21 cellular contexts compared by ENCODE assay signal in the genomic region with DNA sequence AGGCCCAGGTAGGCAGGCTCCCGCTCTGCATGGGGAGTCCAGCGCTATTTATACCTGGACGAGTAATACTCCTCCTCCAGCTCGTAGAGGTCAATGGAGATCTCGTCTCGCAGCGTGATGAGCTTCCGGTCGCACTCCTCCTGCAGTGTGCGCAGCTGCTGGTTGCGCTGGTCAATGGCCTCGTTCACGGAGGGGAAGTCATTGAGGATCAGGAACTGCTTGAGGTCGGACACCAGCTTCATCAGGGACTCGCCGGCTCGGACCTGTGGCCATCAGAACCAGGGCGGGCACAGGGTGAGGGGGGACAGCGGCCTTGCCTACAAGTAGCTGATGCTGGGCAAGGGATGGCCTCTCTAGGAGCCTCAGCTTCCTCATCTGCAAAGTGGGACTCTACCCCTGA.
"Had no signal": no experiment of that assay in that cellular context is flagged by ENCODE, and none has a peak within 500 bp of the region (broad histone marks: within the 10 kb centered on the region; RNA-seq: fewer than 3 reads in every experiment).

No MANE protein-coding gene starts in this region.

- H3K27ac ChIP-seq: SJCRH30 had no signal

- DNase-seq: IMR-90, MV-4-11, NCI-H1048, NCI-H1105, NCI-H1417, NCI-H1436 treated with DMSO at 0.1 percent for 48 hours, NCI-H1694, NCI-H187 treated with DMSO at 0.1 percent for 48 hours, NCI-H2029 treated with DMSO at 0.1 percent for 48 hours, NCI-H2227 treated with DMSO at 0.1 percent for 48 hours, NCI-H446, NCI-H510A, NCI-H524 treated with DMSO at 0.1 percent for 48 hours, NCI-H69, NCI-H774, RPMI8226, SHP77 treated with DMSO at 0.1 percent for 48 hours, SJCRH30 had no signal

- FAIRE-seq: HepG2, RCC 7860 had no signal

- H3K27me3 ChIP-seq: SJCRH30 had no signal

- ATAC-seq: HepG2, SK-N-SH treated with all-trans-retinoic acid at 6 μM for 48 hours had no signal

- H3K9me3 ChIP-seq: SJCRH30 had no signal

- H3K4me3 ChIP-seq: SJCRH30 had no signal
